8 cellular contexts compared by ENCODE assay signal in the genomic region with DNA sequence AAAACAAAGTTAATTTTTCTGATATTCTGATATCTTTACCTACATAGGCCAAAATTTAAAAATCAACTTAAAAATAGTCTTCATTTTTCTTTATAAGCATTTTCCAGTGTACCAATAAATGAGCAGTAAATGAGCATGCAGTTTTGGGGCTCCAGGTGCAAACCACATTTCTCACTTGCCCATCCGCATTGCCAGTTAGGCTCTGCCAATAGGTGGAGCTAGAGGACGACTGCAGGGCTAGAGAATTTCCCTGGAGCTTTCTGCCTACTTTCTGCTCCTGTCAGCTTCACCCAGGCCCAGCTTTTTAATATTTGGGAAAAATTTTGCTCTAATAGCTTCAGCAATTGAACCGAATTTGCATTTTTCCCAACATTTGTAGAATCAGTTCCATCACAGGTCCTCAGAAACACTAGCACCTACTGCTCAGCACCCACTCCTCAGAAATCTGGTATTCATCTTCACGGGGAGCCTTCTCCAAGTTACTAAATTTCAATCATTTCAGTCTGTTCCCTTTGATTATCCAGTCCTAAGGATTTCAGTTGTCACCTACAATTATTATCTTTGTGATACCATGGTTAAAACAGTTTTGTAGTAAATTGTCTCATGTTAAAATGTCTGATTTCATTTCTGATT.
DNase-seq lines count a peak whose midpoint lies in the region; ATAC-seq and TF ChIP-seq lines count a peak whose summit lies in the region.

No MANE protein-coding gene starts in this region.

- ATAC-seq in GM19351 (IDR thresholded peaks at IDR 0.05; ENCODE audit: unreplicated experiment) (peak; percentile 93), HG03378 (IDR thresholded peaks at IDR 0.05; ENCODE audit: unreplicated experiment) (peak; percentile 78)

- no peaks in the 10 kb centered on the region for H3K27me3 ChIP-seq in ascending aorta

- no peaks in the 10 kb centered on the region for H3K4me1 ChIP-seq in ascending aorta

- peak; percentile 23 to 75 (median 60) for TF ChIP-seq CTCF in ascending aorta (IDR thresholded peaks at IDR 0.05)

- no peaks in the 10 kb centered on the region for H3K36me3 ChIP-seq in ascending aorta

- no peak overlapping the region for H3K4me3 ChIP-seq in ascending aorta

- no peaks in the 10 kb centered on the region for H3K9me3 ChIP-seq in ascending aorta

- DNase-seq in DMS 273 treated with DMSO at 0.1 percent for 48 hours (lab: John Stamatoyannopoulos, UW) = peak; percentile 14
- peak; percentile 55 for DNase-seq in SK-N-DZ (ENCODE audit: low spot score)
- DNase-seq in ascending aorta (ENCODE audit: low spot score in 2 of 2) = no peak
- peak; percentile 61 for DNase-seq in iPS-NIHi11 (ENCODE audit: low spot score)
- DNase-seq in stimulated activated CD4-positive, alpha-beta T cell treated with anti-CD3 and anti-CD28 coated beads, Interleukin-2, amount 100 ng/mL, for 4 hours (ENCODE audit: low read depth) = peak; percentile 3
- DNase-seq in NCI-H510A (lab: John Stamatoyannopoulos, UW) = no peak

- intact Hi-C loops in ascending aorta (cut with DNase I) = no loop called here

- H3K27ac ChIP-seq in ascending aorta = no peak overlapping the region

Comparison
In these comparisons a context has a peak if more than half of its experiments do, and no peak if none do; other contexts are left out.
1. DNase-seq: peak in DMS 273 treated with DMSO at 0.1 percent for 48 hours (single experiment), SK-N-DZ (single experiment), iPS-NIHi11 (single experiment) and stimulated activated CD4-positive, alpha-beta T cell treated with anti-CD3 and anti-CD28 coated beads, Interleukin-2, amount 100 ng/mL, for 4 hours (single experiment); none in ascending aorta (0 of 2) and NCI-H510A (single experiment).